In genomic region chr7:134741901-134742635, GRCh38 we compare ENCODE assay signal across 11 cellular contexts. TPM values are rescaled to one million over a fixed set of nuclear protein-coding genes. Genes with fewer than 3 reads are reported as not detected.
A peak's percentile ranks its signal among the peaks of the same experiment; 100 is the strongest.
DNase-seq lines count a peak whose midpoint lies in the region; ATAC-seq, FAIRE-seq and TF ChIP-seq lines count a peak whose summit lies in the region.
"Had no signal": no experiment of that assay in that cellular context is flagged by ENCODE, and none has a peak within 500 bp of the region (broad histone marks: within the 10 kb centered on the region; RNA-seq: fewer than 3 reads in every experiment).

No MANE protein-coding gene starts in this region.

- no peaks in the 10 kb centered on the region for H3K79me2 ChIP-seq in K562 (ENCODE audit: control insufficient read depth, insufficient read depth, low read length)

- no peaks in the 10 kb centered on the region for H3K4me1 Mint-ChIP-seq in naive thymus-derived CD8-positive, alpha-beta T cell
- H3K4me1 Mint-ChIP-seq: brain had no signal

- CTCF ChIA-PET in K562 (lab: Yijun Ruan, JAX; ENCODE audit: low intra/inter-chr PET ratio), result no interaction called here

- no peaks in the 10 kb centered on the region for H3K36me3 Mint-ChIP-seq in naive thymus-derived CD8-positive, alpha-beta T cell
- H3K36me3 Mint-ChIP-seq: brain had no signal

- peak; percentile 69 for DNase-seq in H4 (ENCODE audit: low spot score)
- no peak for DNase-seq in K562 (ENCODE audit: extremely low read depth in 1 of 4, low spot score in 3 of 4)
- peak; percentile 53 for DNase-seq in iPS DF 4.7 (ENCODE audit: extremely low read depth, low spot score)
- no peak for DNase-seq in naive thymus-derived CD8-positive, alpha-beta T cell
- DNase-seq in activated CD8-positive, alpha-beta memory T cell treated with anti-CD3 and anti-CD28 coated beads, Interleukin-2, amount 50 U/mL, for 48 hours, result no peak
- no peak for DNase-seq in body of pancreas
- DNase-seq: DMS79, NCI-H526 treated with DMSO at 0.1 percent for 48 hours had no signal

- TF ChIP-seq POLR2A in K562 (conservative IDR thresholded peaks at IDR 0.05) (no peak), body of pancreas (IDR thresholded peaks at IDR 0.05) (no peak)

- FAIRE-seq in K562 (lab: Jason Lieb, UNC), result no peak

- peaks cover 0 to 5% (median 3%) of the 10 kb centered on the region in 5 donors for H3K27me3 Mint-ChIP-seq in naive thymus-derived CD8-positive, alpha-beta T cell

- TF ChIP-seq RAD21 in K562 (CRISPR knock-in tag; conservative IDR thresholded peaks at IDR 0.05 in 1 of 2, IDR thresholded peaks at IDR 0.05 in 1 of 2), result no peak

- WGBS in K562 (ENCODE audit: insufficient coverage, low coverage, missing lambda C conversion rate), result 3% methylated on average over 3 of the region's 3 CpGs
- whole genome bisulfite sequencing in body of pancreas, 2 donors, result 64 to 75% methylated on average over 3 of the region's 3 CpGs

- H3K9me3 Mint-ChIP-seq in naive thymus-derived CD8-positive, alpha-beta T cell, result no peaks in the 10 kb centered on the region
- H3K9me3 Mint-ChIP-seq: brain had no signal

- H3K9me3 ChIP-seq in K562 (replicated peaks; ENCODE audit: control insufficient read depth, insufficient read depth, low read depth, low read length) (no peaks in the 10 kb centered on the region), skeletal muscle satellite cell (replicated peaks; ENCODE audit: low read length) (no peaks in the 10 kb centered on the region), body of pancreas (no peaks in the 10 kb centered on the region)

- H3K36me3 ChIP-seq in K562 (ENCODE audit: control insufficient read depth, insufficient read depth, low read length) (no peaks in the 10 kb centered on the region), skeletal muscle satellite cell (ENCODE audit: insufficient read depth, low read length) (no peaks in the 10 kb centered on the region), body of pancreas (replicated peaks in 1 of 2; ENCODE audit: insufficient read depth in 1 of 2, low read depth in 2 of 2) (no peaks in the 10 kb centered on the region)

- no peak overlapping the region for H3K27ac ChIP-seq in K562 (ENCODE audit: extremely low read depth, low read depth, low read length)
- H3K27ac ChIP-seq in body of pancreas, result peak overlapping the region in 2 of 4 donors; percentile 2 to 17

- H3K27me3 ChIP-seq in K562 (ENCODE audit: control insufficient read depth in 2 of 2, insufficient read depth in 2 of 2, low read length in 2 of 2), result no peaks in the 10 kb centered on the region; a peak in 1 of 5 replicates
- H3K27me3 ChIP-seq in skeletal muscle satellite cell (ENCODE audit: control insufficient read depth, insufficient read depth, low read length), result no peaks in the 10 kb centered on the region
- no peaks in the 10 kb centered on the region for H3K27me3 ChIP-seq in body of pancreas

- ATAC-seq in K562 (no peak; the same call in 2 of the 3 replicates), GM19328 (IDR thresholded peaks at IDR 0.05; ENCODE audit: unreplicated experiment) (no peak), body of pancreas (no peak)
- no peak for ATAC-seq in naive thymus-derived CD8-positive, alpha-beta T cell

- TF ChIP-seq CTCF in K562 (IDR thresholded peaks at IDR 0.05 in 2 of 3, conservative IDR thresholded peaks at IDR 0.05 in 1 of 3; ENCODE audit: insufficient read depth in 2 of 3, low read depth in 1 of 3, low read length in 3 of 3) (no peak), body of pancreas (IDR thresholded peaks at IDR 0.05) (no peak)

- H3K9ac ChIP-seq in K562 (ENCODE audit: insufficient read depth in 1 of 2, low read depth in 2 of 2, low read length in 2 of 2) (no peak overlapping the region), skeletal muscle satellite cell (ENCODE audit: low read depth, low read length) (peak overlapping the region; percentile 59)

- H3K4me2 ChIP-seq in K562 (ENCODE audit: insufficient read depth, low read length), result peak overlapping the region; percentile 60; the same call in 1 of the 2 replicates
- peak overlapping the region; percentile 7 for H3K4me2 ChIP-seq in skeletal muscle satellite cell (ENCODE audit: low read length)

- H3K4me3 Mint-ChIP-seq in naive thymus-derived CD8-positive, alpha-beta T cell, result no peak overlapping the region
- H3K4me3 Mint-ChIP-seq: brain had no signal

- in situ Hi-C loops in K562 (cut with MboI), result no loop called here

- H2AFZ ChIP-seq in K562 (ENCODE audit: low read depth, low read length), result 0 out of 2 replicates have a peak overlapping the region, but pooled peaks have one; percentile 6

- no peak for TF ChIP-seq EP300 in K562 (IDR thresholded peaks at IDR 0.05; ENCODE audit: low read length)

- BruUV-seq in K562 (replicated peaks; lab: Mats Ljungman, UMichigan), result no TSS peak

- POLR2A ChIA-PET in K562 (lab: Yijun Ruan, JAX), result no interaction called here
- POLR2A ChIA-PET in naive thymus-derived CD8-positive, alpha-beta T cell (lab: Charles Lee), result no interaction called here

- H3K27ac Mint-ChIP-seq in naive thymus-derived CD8-positive, alpha-beta T cell, result no peak overlapping the region
- H3K27ac Mint-ChIP-seq: brain had no signal

- no peak overlapping the region for H3K4me3 ChIP-seq in K562
- no peak overlapping the region for H3K4me3 ChIP-seq in skeletal muscle satellite cell (ENCODE audit: low read length)
- H3K4me3 ChIP-seq in body of pancreas, result no peak overlapping the region

- intact Hi-C loops in K562 (cut with micrococcal nuclease) (no loop called here), body of pancreas (cut with DNase I) (no loop called here)

- no peaks in the 10 kb centered on the region for H3K9me1 ChIP-seq in K562 (ENCODE audit: control insufficient read depth, insufficient read depth, low read length)

- H3K4me1 ChIP-seq in K562 (replicated peaks in 1 of 2; ENCODE audit: control insufficient read depth in 2 of 2, insufficient read depth in 2 of 2, low read length in 2 of 2) (peaks cover 6 to 9% of the 10 kb centered on the region in 2 experiments; a peak in 3 of 5 replicates), skeletal muscle satellite cell (ENCODE audit: control insufficient read depth, insufficient read depth, low read length) (peaks cover 34% of the 10 kb centered on the region), body of pancreas (no peaks in the 10 kb centered on the region)

- no peaks in the 10 kb centered on the region for H4K20me1 ChIP-seq in K562 (replicated peaks; ENCODE audit: control insufficient read depth, insufficient read depth, low read length)

TF ChIP-seq in K562, 482 proteins besides CTCF, POLR2A, EP300 and RAD21:
- no peak for TF ChIP-seq E2F3 (CRISPR knock-in tag; IDR thresholded peaks at IDR 0.05)
- TF ChIP-seq, protein P1, sequence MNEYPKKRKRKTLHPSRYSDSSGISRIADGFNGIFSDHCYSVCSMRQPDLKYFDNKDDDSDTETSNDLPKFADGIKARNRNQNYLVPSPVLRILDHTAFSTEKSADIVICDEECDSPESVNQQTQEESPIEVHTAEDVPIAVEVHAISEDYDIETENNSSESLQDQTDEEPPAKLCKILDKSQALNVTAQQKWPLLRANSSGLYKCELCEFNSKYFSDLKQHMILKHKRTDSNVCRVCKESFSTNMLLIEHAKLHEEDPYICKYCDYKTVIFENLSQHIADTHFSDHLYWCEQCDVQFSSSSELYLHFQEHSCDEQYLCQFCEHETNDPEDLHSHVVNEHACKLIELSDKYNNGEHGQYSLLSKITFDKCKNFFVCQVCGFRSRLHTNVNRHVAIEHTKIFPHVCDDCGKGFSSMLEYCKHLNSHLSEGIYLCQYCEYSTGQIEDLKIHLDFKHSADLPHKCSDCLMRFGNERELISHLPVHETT (CRISPR knock-in tag; conservative IDR thresholded peaks at IDR 0.05 in 1 of 2, IDR thresholded peaks at IDR 0.05 in 1 of 2), result 0 out of 4 replicates have a peak, but pooled peaks of 1 of the 2 experiments have one; percentile 12

RNA-seq across cellular contexts. Expression of gene CALD1, which starts 37.4 kb away (rescaled TPM):
- total RNA-seq in H4 (2014; rRNA removed; shearing (Covaris generic)), result 152 and 195 TPM in 2 replicates
- 0.65 TPM in 1 of 2 replicates, not detected in the other for total RNA-seq in K562 (2011; cell fraction: chromatin; rRNA removed; ENCODE audit: low replicate concordance)
- not detected in 2 replicates for total RNA-seq in K562 (2011; cell fraction: nucleolus; rRNA removed)
- not detected in 2 replicates for total RNA-seq in K562 (2011; cell fraction: nucleoplasm; rRNA removed)
- total RNA-seq in K562 (2014; rRNA removed), result not detected in 2 replicates
- total RNA-seq in K562 (2014; rRNA removed; fragmentation: Illumina TruSeq; extraction: Trizol), result not detected in 2 replicates
- total RNA-seq in K562 (2015; rRNA removed; fragmentation: Illumina TruSeq; extraction: Trizol), result not detected in 2 replicates
- 0.40 and 0.89 TPM in 2 replicates for total RNA-seq in K562 (2021)
- not detected in 2 replicates for polyA plus RNA-seq in K562 (2011; rRNA removed)
- 0.06 and 0.18 TPM in 2 replicates for polyA plus RNA-seq in K562 (2011; cell fraction: cytosol; rRNA removed)
- not detected in 2 replicates for polyA plus RNA-seq in K562 (2011; cell fraction: nucleus; rRNA removed)
- polyA plus RNA-seq in K562 (2012), result 0.07 TPM in 1 of 2 replicates, not detected in the other
- polyA plus RNA-seq in K562 (2014; fragmentation: Illumina TruSeq; extraction: Trizol), result not detected in 2 replicates
- polyA plus RNA-seq in K562 (2014; fragmentation: Nextera tagmentation; extraction: Ambion mirVana), result not detected
- not detected in 2 replicates for polyA plus RNA-seq in K562 (2014; rRNA removed)
- 0.04 TPM in 1 of 2 replicates, not detected in the other for polyA minus RNA-seq in K562 (2011; rRNA and poly(A)+ RNA removed)
- 4.7 TPM in 1 of 2 replicates, not detected in the other for polyA minus RNA-seq in K562 (2011; cell fraction: cytosol; rRNA and poly(A)+ RNA removed)
- polyA minus RNA-seq in K562 (2011; cell fraction: nucleus; rRNA and poly(A)+ RNA removed), result 0.40 TPM in 1 of 2 replicates, not detected in the other
- total RNA-seq in skeletal muscle satellite cell (2012; rRNA removed), result 101 and 103 TPM in 2 replicates
- total RNA-seq in naive thymus-derived CD8-positive, alpha-beta T cell, result not detected
- polyA plus RNA-seq in naive thymus-derived CD8-positive, alpha-beta T cell, result not detected
- 10 to 100 TPM; 57.0 to 72.6 TPM for total RNA-seq in body of pancreas

Comparison
In these comparisons a context has a peak if more than half of its experiments do, and no peak if none do; other contexts are left out.
1. DNase-seq: peak in H4 (single experiment) and iPS DF 4.7 (single experiment); none in K562 (0 of 4), naive thymus-derived CD8-positive, alpha-beta T cell (0 of 10), activated CD8-positive, alpha-beta memory T cell treated with anti-CD3 and anti-CD28 coated beads, Interleukin-2, amount 50 U/mL, for 48 hours (single experiment) and body of pancreas (0 of 4).
2. RNA of gene CALD1, which starts 37.4 kb away (total RNA-seq): 152 to 195 TPM in H4 and 57.0 to 72.6 TPM in body of pancreas; not detected in naive thymus-derived CD8-positive, alpha-beta T cell and 0.40 to 0.89 TPM in K562; every median in the first group is over 10 times any median in the second.